ENCODE assay signal across 20 cellular contexts in genomic region chr14:44982594-44982993, GRCh38.
"Had no signal": no experiment of that assay in that cellular context is flagged by ENCODE, and none has a peak within 500 bp of the region (broad histone marks: within the 10 kb centered on the region; RNA-seq: fewer than 3 reads in every experiment).

No MANE protein-coding gene starts in this region.

- DNase-seq: activated CD4-positive, alpha-beta T cell treated with anti-CD3 and anti-CD28 coated beads for 1 hour; activated CD8-positive, alpha-beta memory T cell treated with anti-CD3 and anti-CD28 coated beads, Interleukin-2, amount 50 U/mL, for 48 hours; activated gamma-delta T cell; activated naive CD8-positive, alpha-beta T cell treated with anti-CD3 and anti-CD28 coated beads, Interleukin-2, amount 10 ng/mL, durations not matched to agents 7 days and 5 days; anterior cingulate cortex; brain microvascular endothelial cell; cerebellar nuclear complex; effector CD8-positive, alpha-beta T cell; head of caudate nucleus; immature natural killer cell; mesendoderm; natural killer cell; posterior cingulate gyrus; stimulated activated CD4-positive, alpha-beta T cell treated with anti-CD3 and anti-CD28 coated beads, Interleukin-2, amount 100 ng/mL, for 48 hours; stimulated activated naive B cell treated with anti-CD40 and anti-IgM and Interleukin-4, amounts not matched to agents 10 μg/mL and 1 μg/mL and 100 μg/mL, for 72 hours; substantia nigra; SW 1271; uterus had no signal

- H3K9me3 Mint-ChIP-seq: activated naive CD8-positive, alpha-beta T cell treated with anti-CD3 and anti-CD28 coated beads, Interleukin-2, amount 10 ng/mL, durations not matched to agents 7 days and 5 days; immature natural killer cell; natural killer cell; stimulated activated naive B cell treated with anti-CD40 and anti-IgM and Interleukin-4, amounts not matched to agents 10 μg/mL and 1 μg/mL and 100 μg/mL, for 72 hours had no signal

- H3K4me3 ChIP-seq: tibial nerve, uterus had no signal

- H3K27ac Mint-ChIP-seq: activated naive CD8-positive, alpha-beta T cell treated with anti-CD3 and anti-CD28 coated beads, Interleukin-2, amount 10 ng/mL, durations not matched to agents 7 days and 5 days; natural killer cell; stimulated activated naive B cell treated with anti-CD40 and anti-IgM and Interleukin-4, amounts not matched to agents 10 μg/mL and 1 μg/mL and 100 μg/mL, for 72 hours had no signal

- H3K27me3 ChIP-seq: brain microvascular endothelial cell, tibial nerve, uterus had no signal

- H3K4me3 Mint-ChIP-seq: activated naive CD8-positive, alpha-beta T cell treated with anti-CD3 and anti-CD28 coated beads, Interleukin-2, amount 10 ng/mL, durations not matched to agents 7 days and 5 days; immature natural killer cell; natural killer cell; stimulated activated naive B cell treated with anti-CD40 and anti-IgM and Interleukin-4, amounts not matched to agents 10 μg/mL and 1 μg/mL and 100 μg/mL, for 72 hours had no signal

- H3K27me3 Mint-ChIP-seq: activated naive CD8-positive, alpha-beta T cell treated with anti-CD3 and anti-CD28 coated beads, Interleukin-2, amount 10 ng/mL, durations not matched to agents 7 days and 5 days; stimulated activated naive B cell treated with anti-CD40 and anti-IgM and Interleukin-4, amounts not matched to agents 10 μg/mL and 1 μg/mL and 100 μg/mL, for 72 hours had no signal

- H3K9me3 ChIP-seq: tibial nerve, uterus had no signal

- FAIRE-seq: frontal cortex had no signal

- H3K4me1 Mint-ChIP-seq: activated naive CD8-positive, alpha-beta T cell treated with anti-CD3 and anti-CD28 coated beads, Interleukin-2, amount 10 ng/mL, durations not matched to agents 7 days and 5 days had no signal

- ATAC-seq: natural killer cell; stimulated activated naive B cell treated with anti-CD40 and anti-IgM and Interleukin-4, amounts not matched to agents 10 μg/mL and 1 μg/mL and 100 μg/mL, for 72 hours had no signal

- H3K36me3 Mint-ChIP-seq: immature natural killer cell, natural killer cell had no signal

- H3K36me3 ChIP-seq: brain microvascular endothelial cell, tibial nerve, uterus had no signal
